18 cellular contexts compared by ENCODE assay signal in genomic region chr2:178530128-178530527, GRCh38. TPM values are rescaled to one million over a fixed set of nuclear protein-coding genes. Genes with fewer than 3 reads are reported as not detected.
DNase-seq lines count a peak whose midpoint lies in the region; ATAC-seq, FAIRE-seq and TF ChIP-seq lines count a peak whose summit lies in the region.
"Had no signal": no experiment of that assay in that cellular context is flagged by ENCODE, and none has a peak within 500 bp of the region (broad histone marks: within the 10 kb centered on the region; RNA-seq: fewer than 3 reads in every experiment).

No MANE protein-coding gene starts in this region.

- H3K36me3 Mint-ChIP-seq in activated B cell treated with CpG ODN at 0.5 μM for 24 hours (ENCODE audit: low read depth): peaks cover 65% of the 10 kb centered on the region

- peaks cover 96% of the 10 kb centered on the region for H3K36me3 ChIP-seq in cardiac muscle cell
- H3K36me3 ChIP-seq: SJSA1 had no signal

- H3K27me3 ChIP-seq in cardiac muscle cell: no peaks in the 10 kb centered on the region
- H3K27me3 ChIP-seq: hepatocyte, SJSA1, transverse colon had no signal

- DNase-seq in cardiac muscle cell (ENCODE audit: low read depth in 1 of 2, low spot score in 1 of 2) (no peak), Right ventricle myocardium superior (no peak), activated B cell treated with CpG ODN at 0.5 μM for 24 hours (no peak), NCI-H345 (lab: John Stamatoyannopoulos, UW) (no peak), LoVo (ENCODE audit: low spot score) (no peak), H54 (ENCODE audit: insufficient read length, low spot score) (no peak)
- no peak for DNase-seq in stimulated activated naive CD8-positive, alpha-beta T cell treated with anti-CD3 and anti-CD28 coated beads, Interleukin-15, amount 100 ng/mL, for 72 hours
- DNase-seq: activated T-cell treated with anti-CD3 and anti-CD28 coated beads for 4 hours, dermis blood vessel endothelial cell, DMS153, left cardiac atrium, NCI-H2081, transverse colon had no signal

- no peaks in the 10 kb centered on the region for H3K9me3 ChIP-seq in cardiac muscle cell (ENCODE audit: low read depth)
- H3K9me3 ChIP-seq: SJSA1, transverse colon had no signal

- H3K4me3 ChIP-seq in cardiac muscle cell: no peak overlapping the region
- H3K4me3 ChIP-seq: hepatocyte, SJSA1, transverse colon had no signal

- H3K9me3 Mint-ChIP-seq in activated B cell treated with CpG ODN at 0.5 μM for 24 hours: no peaks in the 10 kb centered on the region
- H3K9me3 Mint-ChIP-seq in stimulated activated naive CD8-positive, alpha-beta T cell treated with anti-CD3 and anti-CD28 coated beads, Interleukin-15, amount 100 ng/mL, for 72 hours: peaks cover 7 to 21% of the 10 kb centered on the region in 2 donors

- intact Hi-C loops in Right ventricle myocardium superior (cut with DNase I) (no loop called here), activated B cell treated with CpG ODN at 0.5 μM for 24 hours (cut with micrococcal nuclease) (loop anchor here (1.0 to 2.0 kb wide), 4 partner anchors 25 to 977 kb away; partner anchors contain the start of genes PJVK, PLEKHA3 and PRKRA)

- H3K4me1 Mint-ChIP-seq in activated B cell treated with CpG ODN at 0.5 μM for 24 hours: peaks cover 59% of the 10 kb centered on the region
- peaks cover 58% of the 10 kb centered on the region for H3K4me1 Mint-ChIP-seq in stimulated activated naive CD8-positive, alpha-beta T cell treated with anti-CD3 and anti-CD28 coated beads, Interleukin-15, amount 100 ng/mL, for 72 hours

- ATAC-seq in Right ventricle myocardium superior (ENCODE audit: poor library complexity) (no peak), HG03095 (IDR thresholded peaks at IDR 0.05; ENCODE audit: unreplicated experiment) (peak; percentile 1), activated B cell treated with CpG ODN at 0.5 μM for 24 hours (ENCODE audit: low read depth) (no peak)
- ATAC-seq in stimulated activated naive CD8-positive, alpha-beta T cell treated with anti-CD3 and anti-CD28 coated beads, Interleukin-15, amount 100 ng/mL, for 72 hours: no peak
- ATAC-seq: left cardiac atrium had no signal

- CTCF ChIA-PET in activated B cell treated with CpG ODN at 0.5 μM for 24 hours (lab: Charles Lee): interaction anchor here (1.0 kb wide), 1 partner anchor 79 kb away, joined by 3 read pairs; the partner anchor contains the start of genes PJVK and PRKRA

- no peak for TF ChIP-seq POLR2A in H54 (IDR thresholded peaks at IDR 0.05; ENCODE audit: low read depth, low read length)

- H3K27ac Mint-ChIP-seq in activated B cell treated with CpG ODN at 0.5 μM for 24 hours: peak overlapping the region; percentile 91
- H3K27ac Mint-ChIP-seq in stimulated activated naive CD8-positive, alpha-beta T cell treated with anti-CD3 and anti-CD28 coated beads, Interleukin-15, amount 100 ng/mL, for 72 hours: peak overlapping the region in 1 of 2 donors; percentile 82
- H3K27ac Mint-ChIP-seq: progenitor cell of endocrine pancreas had no signal

- H3K4me1 ChIP-seq in cardiac muscle cell (ENCODE audit: low read depth): no peaks in the 10 kb centered on the region
- H3K4me1 ChIP-seq: SJSA1, transverse colon had no signal

- peak overlapping the region; percentile 81 for H3K4me3 Mint-ChIP-seq in activated B cell treated with CpG ODN at 0.5 μM for 24 hours
- peak overlapping the region; percentile 24 to 38 for H3K4me3 Mint-ChIP-seq in stimulated activated naive CD8-positive, alpha-beta T cell treated with anti-CD3 and anti-CD28 coated beads, Interleukin-15, amount 100 ng/mL, for 72 hours

- no peaks in the 10 kb centered on the region for H3K27me3 Mint-ChIP-seq in activated B cell treated with CpG ODN at 0.5 μM for 24 hours
- H3K27me3 Mint-ChIP-seq in stimulated activated naive CD8-positive, alpha-beta T cell treated with anti-CD3 and anti-CD28 coated beads, Interleukin-15, amount 100 ng/mL, for 72 hours: no peaks in the 10 kb centered on the region
- H3K27me3 Mint-ChIP-seq: progenitor cell of endocrine pancreas had no signal

- POLR2A ChIA-PET in activated B cell treated with CpG ODN at 0.5 μM for 24 hours (lab: Charles Lee): interaction anchor here (0.6 to 3.1 kb wide), 5 partner anchors 8 to 1265 kb away, joined by 3 to 20 read pairs (median 4); partner anchors contain the start of genes NFE2L2, PJVK, PLEKHA3 and PRKRA

- no peak for FAIRE-seq in H54 (lab: Jason Lieb, UNC)

- TF ChIP-seq CTCF in cardiac muscle cell (IDR thresholded peaks at IDR 0.05; ENCODE audit: low read depth, low read length) (no peak), activated B cell treated with CpG ODN at 0.5 μM for 24 hours (IDR thresholded peaks at IDR 0.05) (no peak)

- H3K27ac ChIP-seq in cardiac muscle cell: peak overlapping the region; percentile 75
- H3K27ac ChIP-seq: hepatocyte, SJSA1, transverse colon, VCaP had no signal

RNA-seq across cellular contexts. Expression of gene PLEKHA3, which starts 49.9 kb away (rescaled TPM):
- total RNA-seq in cardiac muscle cell (8.9 and 9.6 TPM in 2 replicates), Right ventricle myocardium superior (32.2 TPM), activated B cell treated with CpG ODN at 0.5 μM for 24 hours (28.3 and 29.6 TPM in 2 replicates)
- polyA plus RNA-seq in cardiac muscle cell: 26.6 and 35.5 TPM in 2 replicates

RNA-seq across cellular contexts. Expression of gene FKBP7, which starts 51.7 kb away (rescaled TPM):
- total RNA-seq in cardiac muscle cell (13.8 and 18.7 TPM in 2 replicates), Right ventricle myocardium superior (6.5 TPM), activated B cell treated with CpG ODN at 0.5 μM for 24 hours (0.44 and 0.64 TPM in 2 replicates)
- polyA plus RNA-seq in cardiac muscle cell: 37.2 and 42.5 TPM in 2 replicates
